Comparison of ENCODE assay signal across 25 cellular contexts in genomic region chr15:99931703-99932603, GRCh38.
A peak's percentile ranks its signal among the peaks of the same experiment; 100 is the strongest.
DNase-seq lines count a peak whose midpoint lies in the region; ATAC-seq and TF ChIP-seq lines count a peak whose summit lies in the region.
"Had no signal": no experiment of that assay in that cellular context is flagged by ENCODE, and none has a peak within 500 bp of the region (broad histone marks: within the 10 kb centered on the region; RNA-seq: fewer than 3 reads in every experiment).

No MANE protein-coding gene starts in this region.

- H3K9me3 Mint-ChIP-seq in activated T-cell treated with anti-CD3 and anti-CD28 coated beads, Interleukin-2, amount 50 U/mL, for 24 hours: no peaks in the 10 kb centered on the region
- H3K9me3 Mint-ChIP-seq: activated CD4-positive, alpha-beta T cell treated with anti-CD3 and anti-CD28 coated beads, Interleukin-2, amount 10 ng/mL, durations not matched to agents 7 days and 5 days; effector memory CD8-positive, alpha-beta T cell; T-cell had no signal

- TF ChIP-seq POLR2A in breast epithelium (IDR thresholded peaks at IDR 0.05): no peak

- H3K4me1 ChIP-seq in mammary epithelial cell (ENCODE audit: insufficient read depth, low read length) (peaks cover 6% of the 10 kb centered on the region), breast epithelium (no peaks in the 10 kb centered on the region)
- H3K4me1 ChIP-seq: Caco-2 had no signal

- H3K27me3 Mint-ChIP-seq in activated T-cell treated with anti-CD3 and anti-CD28 coated beads, Interleukin-2, amount 50 U/mL, for 24 hours: peaks cover 3% of the 10 kb centered on the region

- dilution Hi-C loops in mammary epithelial cell (cut with HindIII; ENCODE audit: low sequenced_read_pairs): loop anchor here (25.0 kb wide), 1 partner anchor 405 kb away; the partner anchor contains the start of gene ADAMTS17

- ATAC-seq in GM18517 (IDR thresholded peaks at IDR 0.05; ENCODE audit: unreplicated experiment): no peak
- ATAC-seq: A549; effector memory CD8-positive, alpha-beta T cell; HCT116; left lobe of liver; T-cell; upper lobe of right lung had no signal

- in situ Hi-C loops in mammary epithelial cell (cut with MboI; ENCODE audit: low sequenced_read_pairs in 2 of 2): loop anchor here in 1 of 2 donors (10.0 kb wide), 1 partner anchor 403 kb away; no protein-coding TSS in a partner anchor

- H3K36me3 ChIP-seq in mammary epithelial cell (ENCODE audit: insufficient read depth, low read length): no peaks in the 10 kb centered on the region
- H3K36me3 ChIP-seq in breast epithelium: no peaks in the 10 kb centered on the region
- H3K36me3 ChIP-seq: prostate gland, upper lobe of right lung had no signal

- H3K27ac ChIP-seq in mammary epithelial cell (ENCODE audit: insufficient read depth, low read depth, low read length) (no peak overlapping the region), breast epithelium (no peak overlapping the region)
- H3K27ac ChIP-seq: A549, prostate gland, upper lobe of right lung had no signal

- TF ChIP-seq CTCF in mammary epithelial cell (conservative IDR thresholded peaks at IDR 0.05 in 1 of 2, IDR thresholded peaks at IDR 0.05 in 1 of 2; ENCODE audit: extremely low read depth in 1 of 2, insufficient read depth in 1 of 2, low read depth in 1 of 2, low read length in 2 of 2): no peak
- TF ChIP-seq CTCF in breast epithelium (IDR thresholded peaks at IDR 0.05): no peak

- DNase-seq in mammary epithelial cell (peak; percentile 9), breast epithelium (ENCODE audit: low spot score in 2 of 2) (no peak), astrocyte of the hippocampus (ENCODE audit: low read depth, low spot score) (peak; percentile 56), kidney glomerular epithelial cell (lab: John Stamatoyannopoulos, UW) (peak; percentile 74), GDM1 (lab: John Stamatoyannopoulos, UW) (no peak), HT-29 (ENCODE audit: low spot score) (no peak)
- DNase-seq in activated T-cell treated with anti-CD3 and anti-CD28 coated beads, Interleukin-2, amount 50 U/mL, for 24 hours: no peak
- DNase-seq: activated CD4-positive, alpha-beta T cell treated with anti-CD3 and anti-CD28 coated beads, Interleukin-2, amount 10 ng/mL, durations not matched to agents 7 days and 5 days; activated CD8-positive, alpha-beta memory T cell treated with anti-CD3 and anti-CD28 coated beads, Interleukin-2, amount 50 U/mL, for 48 hours; Caco-2; effector memory CD8-positive, alpha-beta T cell; Kasumi-1; NCI-H1092; NCI-H1930; NCI-H2227 treated with DMSO at 0.1 percent for 48 hours; NCI-H774; SIG-M5; T-cell; upper lobe of right lung had no signal

- peaks cover 13% of the 10 kb centered on the region for H3K4me1 Mint-ChIP-seq in activated T-cell treated with anti-CD3 and anti-CD28 coated beads, Interleukin-2, amount 50 U/mL, for 24 hours (ENCODE audit: low read depth)

- H3K4me2 ChIP-seq in mammary epithelial cell (ENCODE audit: insufficient read depth, low read depth, low read length): no peak overlapping the region
- H3K4me2 ChIP-seq: A549 had no signal

- intact Hi-C loops in mammary epithelial cell (cut with micrococcal nuclease): loop anchor here (5.0 kb wide), 1 partner anchor 50 kb away; no protein-coding TSS in a partner anchor
- intact Hi-C loops in breast epithelium (cut with DNase I; ENCODE audit: low total_unique reads): no loop called here

- BruUV-seq in mammary epithelial cell (replicated peaks; lab: Mats Ljungman, UMichigan): no TSS peak

- no peak overlapping the region for H3K9ac ChIP-seq in mammary epithelial cell (ENCODE audit: insufficient read depth, low read length)

- 83% methylated on average over 12 of the region's 13 CpGs for WGBS in mammary epithelial cell (ENCODE audit: low coverage, missing lambda C conversion rate)

- no peak overlapping the region for H3K4me3 ChIP-seq in mammary epithelial cell (replicated peaks in 1 of 3; ENCODE audit: insufficient read depth in 1 of 3, low read depth in 2 of 3, low read length in 3 of 3)
- no peak overlapping the region for H3K4me3 ChIP-seq in breast epithelium
- H3K4me3 ChIP-seq: A549, prostate gland, upper lobe of right lung had no signal

- no peaks in the 10 kb centered on the region for H4K20me1 ChIP-seq in mammary epithelial cell (ENCODE audit: insufficient read depth, low read length)

- H3K27me3 ChIP-seq in mammary epithelial cell (ENCODE audit: insufficient read depth, low read length): peaks cover 1% of the 10 kb centered on the region
- H3K27me3 ChIP-seq in breast epithelium: no peaks in the 10 kb centered on the region
- H3K27me3 ChIP-seq: upper lobe of right lung had no signal

- no peaks in the 10 kb centered on the region for H3K36me3 Mint-ChIP-seq in activated T-cell treated with anti-CD3 and anti-CD28 coated beads, Interleukin-2, amount 50 U/mL, for 24 hours (ENCODE audit: low read depth)
- H3K36me3 Mint-ChIP-seq: brain, T-cell had no signal

- H2AFZ ChIP-seq in mammary epithelial cell (ENCODE audit: low read depth, low read length): no peak overlapping the region

- no peak overlapping the region for H3K27ac Mint-ChIP-seq in activated T-cell treated with anti-CD3 and anti-CD28 coated beads, Interleukin-2, amount 50 U/mL, for 24 hours
- H3K27ac Mint-ChIP-seq: activated CD4-positive, alpha-beta T cell treated with anti-CD3 and anti-CD28 coated beads, Interleukin-2, amount 10 ng/mL, durations not matched to agents 7 days and 5 days; brain; effector memory CD8-positive, alpha-beta T cell; T-cell had no signal

- H3K79me2 ChIP-seq in mammary epithelial cell (ENCODE audit: insufficient read depth, low read length): no peaks in the 10 kb centered on the region

- no peak overlapping the region for H3K4me3 Mint-ChIP-seq in activated T-cell treated with anti-CD3 and anti-CD28 coated beads, Interleukin-2, amount 50 U/mL, for 24 hours
- H3K4me3 Mint-ChIP-seq: activated CD4-positive, alpha-beta T cell treated with anti-CD3 and anti-CD28 coated beads, Interleukin-2, amount 10 ng/mL, durations not matched to agents 7 days and 5 days; brain; effector memory CD8-positive, alpha-beta T cell; T-cell had no signal

- CTCF ChIA-PET in mammary epithelial cell (lab: Charles Lee; ENCODE audit: low non-redundant PET): no interaction called here

- H3K9me3 ChIP-seq in mammary epithelial cell (replicated peaks; ENCODE audit: insufficient read depth, low read length): no peaks in the 10 kb centered on the region
- H3K9me3 ChIP-seq in breast epithelium: no peaks in the 10 kb centered on the region
- H3K9me3 ChIP-seq: A549, Caco-2, prostate gland, upper lobe of right lung had no signal

Comparison
In these comparisons a context has a peak if more than half of its experiments do, and no peak if none do; other contexts are left out.
1. DNase-seq: peak in mammary epithelial cell (single experiment), astrocyte of the hippocampus (single experiment) and kidney glomerular epithelial cell (single experiment); none in breast epithelium (0 of 2), activated T-cell treated with anti-CD3 and anti-CD28 coated beads, Interleukin-2, amount 50 U/mL, for 24 hours (single experiment), GDM1 (single experiment) and HT-29 (single experiment).